In the genomic region with DNA sequence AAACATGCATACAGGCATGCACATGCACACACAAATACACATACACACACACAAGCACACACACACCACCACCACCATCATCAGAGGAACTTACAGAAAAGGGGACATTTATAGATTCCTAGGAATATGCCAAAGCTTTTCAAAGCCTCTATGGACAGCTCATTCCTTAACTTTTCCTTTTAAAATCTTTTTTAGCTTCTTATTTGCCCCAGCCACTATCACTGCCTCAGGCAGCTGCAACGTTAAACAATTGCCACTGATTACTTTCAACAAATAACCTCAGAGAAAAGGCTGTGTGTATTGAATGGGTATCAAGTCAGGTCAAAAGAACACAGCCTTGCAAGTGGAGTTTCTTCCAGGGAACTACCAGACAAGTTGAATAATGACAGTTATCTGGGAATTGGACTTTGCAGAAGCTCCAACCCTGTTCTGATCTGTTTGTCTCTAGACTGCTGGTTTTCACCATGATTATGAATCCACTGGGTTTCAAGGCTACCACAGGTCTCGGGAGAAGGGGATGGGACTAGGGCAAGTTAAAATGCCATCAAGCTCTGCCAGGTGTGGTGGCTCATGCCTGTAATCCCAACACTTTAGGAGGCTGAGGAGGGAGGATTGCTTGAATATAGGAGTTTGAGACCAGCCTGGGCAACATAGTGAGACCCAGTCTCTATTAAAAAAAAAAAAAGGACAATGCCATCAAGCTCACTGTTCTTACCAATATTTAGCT, we compare ENCODE assay signal across 22 cellular contexts. TPM values are rescaled to one million over a fixed set of nuclear protein-coding genes. Genes with fewer than 3 reads are reported as not detected.
"Had no signal": no experiment of that assay in that cellular context is flagged by ENCODE, and none has a peak within 500 bp of the region (broad histone marks: within the 10 kb centered on the region; RNA-seq: fewer than 3 reads in every experiment).

No MANE protein-coding gene starts in this region.

- H3K9me3 ChIP-seq: SK-N-SH had no signal

- H3K9ac ChIP-seq: SK-N-SH had no signal

- H3K4me2 ChIP-seq: SK-N-SH had no signal

- H3K27ac ChIP-seq: RWPE1 had no signal

- DNase-seq: IMR-90, Karpas-422, KG1, MM.1S, NCI-H1092 treated with DMSO at 0.1 percent for 48 hours, NCI-H1436, NCI-H187, NCI-H2029, NCI-H2081 treated with DMSO at 0.1 percent for 48 hours, NCI-H2171, NCI-H226, NCI-H446, NCI-H510A, NCI-H524 treated with DMSO at 0.1 percent for 48 hours, NCI-H69, NCI-H774, SHP77, SK-N-SH had no signal

RNA-seq across cellular contexts. Expression of a gene that starts 21.9 kb away (rescaled TPM):
- total RNA-seq: HT-29, IMR-90, M059J, SK-MEL-5 had no signal

RNA-seq across cellular contexts. Expression of a gene that starts 38.7 kb away (rescaled TPM):
- total RNA-seq: HT-29, IMR-90, SK-MEL-5 had no signal
